ENCODE assay signal across 1 cellular context in genomic region chr2:5672749-5673147, GRCh38.
TF ChIP-seq lines count a peak whose summit lies in the region.

No MANE protein-coding gene starts in this region.

TF ChIP-seq in H1, 55 proteins besides CTCF, POLR2A, EP300 and RAD21:
- TF ChIP-seq CHD1 (IDR thresholded peaks at IDR 0.05; ENCODE audit: low read depth, low read length) (no peak), HDAC6 (IDR thresholded peaks at IDR 0.05; ENCODE audit: low read depth, low read length) (no peak), TAF1 (IDR thresholded peaks at IDR 0.05; ENCODE audit: low read depth, low read length) (no peak), NANOG (IDR thresholded peaks at IDR 0.05; ENCODE audit: insufficient read depth, low read depth, low read length, poor library complexity, severe bottlenecking) (no peak), ATF3 (IDR thresholded peaks at IDR 0.05; ENCODE audit: insufficient read depth, low read depth, low read length) (no peak), KDM4A (IDR thresholded peaks at IDR 0.05; ENCODE audit: low read depth, low read length, severe bottlenecking) (no peak), CTBP2 (IDR thresholded peaks at IDR 0.05; ENCODE audit: borderline replicate concordance, insufficient read depth, insufficient read length, low read length) (no peak), RBBP5 (IDR thresholded peaks at IDR 0.05; ENCODE audit: borderline replicate concordance, low read depth, low read length) (no peak), RFX5 (IDR thresholded peaks at IDR 0.05; ENCODE audit: borderline replicate concordance, low read depth, low read length) (no peak), TEAD4 (IDR thresholded peaks at IDR 0.05; ENCODE audit: low read depth, low read length) (no peak), GTF2F1 (IDR thresholded peaks at IDR 0.05; ENCODE audit: borderline replicate concordance, low read depth, low read length) (no peak), KDM5A (IDR thresholded peaks at IDR 0.05; ENCODE audit: low read length) (no peak)
